Comparison of ENCODE assay signal across 27 cellular contexts in the genomic region with DNA sequence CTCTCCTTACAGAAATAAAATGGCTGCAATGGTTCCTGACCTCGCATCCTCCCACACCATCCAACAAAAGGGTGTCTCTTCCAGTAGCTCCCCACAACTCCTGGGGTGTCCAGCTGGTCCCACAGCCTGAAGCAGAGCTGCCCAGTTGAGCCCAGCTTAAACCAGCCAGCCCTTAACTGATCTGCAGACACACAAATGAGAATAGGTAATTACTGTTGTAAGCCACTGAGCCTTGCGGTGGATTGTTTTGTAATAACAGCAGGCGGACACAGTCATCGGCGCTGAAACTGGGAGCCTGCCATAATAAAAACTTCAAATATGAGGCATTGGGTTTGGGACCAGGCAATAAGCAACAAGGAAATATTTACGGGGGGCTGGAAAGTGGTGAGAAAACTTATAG. TPM values are rescaled to one million over a fixed set of nuclear protein-coding genes. Genes with fewer than 3 reads are reported as not detected.
DNase-seq lines count a peak whose midpoint lies in the region; ATAC-seq and TF ChIP-seq lines count a peak whose summit lies in the region.
"Had no signal": no experiment of that assay in that cellular context is flagged by ENCODE, and none has a peak within 500 bp of the region (broad histone marks: within the 10 kb centered on the region; RNA-seq: fewer than 3 reads in every experiment).

No MANE protein-coding gene starts in this region.

- no peak overlapping the region; a peak in 1 of 5 replicates for H3K4me3 Mint-ChIP-seq in H9
- no peak overlapping the region for H3K4me3 Mint-ChIP-seq in activated CD4-positive, alpha-beta memory T cell treated with anti-CD3 and anti-CD28 coated beads, Interleukin-2, amount 10 ng/mL, durations not matched to agents 7 days and 5 days
- H3K4me3 Mint-ChIP-seq: activated naive CD4-positive, alpha-beta T cell treated with anti-CD3 and anti-CD28 coated beads, Interleukin-2, amount 50 U/mL, for 24 hours; effector memory CD8-positive, alpha-beta T cell; mesothelial cell of epicardium; naive thymus-derived CD8-positive, alpha-beta T cell; T-cell had no signal

- H3K79me2 ChIP-seq in H9 (ENCODE audit: insufficient read depth, low read length) (no peaks in the 10 kb centered on the region), osteoblast (ENCODE audit: insufficient read depth, low read length) (no peaks in the 10 kb centered on the region)

- DNase-seq in H9: no peak
- DNase-seq in RWPE1 (ENCODE audit: low spot score): peak; percentile 55
- no peak for DNase-seq in epithelial cell of prostate (ENCODE audit: low read depth, low spot score)
- DNase-seq in osteoblast (ENCODE audit: insufficient read length, low spot score, missing footprints): no peak
- no peak for DNase-seq in activated CD4-positive, alpha-beta memory T cell treated with anti-CD3 and anti-CD28 coated beads, Interleukin-2, amount 10 ng/mL, durations not matched to agents 7 days and 5 days
- no peak for DNase-seq in aorta
- DNase-seq in dorsolateral prefrontal cortex: no peak
- DNase-seq: activated CD4-positive, alpha-beta T cell treated with anti-CD3 and anti-CD28 coated beads for 4 hours; effector memory CD8-positive, alpha-beta T cell; EL; H7; IMR-90; left colon; naive thymus-derived CD8-positive, alpha-beta T cell; NCI-H146; NCI-H524 treated with DMSO at 0.1 percent for 48 hours; pancreas; SHP77 treated with DMSO at 0.1 percent for 48 hours; stomach; T-cell; transverse colon had no signal

- H2BK12ac ChIP-seq in H9 (ENCODE audit: insufficient read length, low read depth, low read length): no peak overlapping the region

- no peaks in the 10 kb centered on the region for H3K79me1 ChIP-seq in H9 (ENCODE audit: insufficient read depth, low read depth, low read length, poor library complexity, severe bottlenecking)

- H3K4me1 ChIP-seq in H9 (ENCODE audit: insufficient read depth, low read length) (no peaks in the 10 kb centered on the region), osteoblast (ENCODE audit: insufficient read depth, low read length) (peaks cover 17% of the 10 kb centered on the region), aorta (ENCODE audit: control insufficient read depth in 1 of 2, insufficient read depth in 2 of 2, low read length in 2 of 2) (no peaks in the 10 kb centered on the region)
- H3K4me1 ChIP-seq: ascending aorta, pancreas had no signal

- no peak overlapping the region for H3T11ph ChIP-seq in H9 (ENCODE audit: low read length)

- no peaks in the 10 kb centered on the region for H3K23me2 ChIP-seq in H9 (ENCODE audit: insufficient read length, low read depth, low read length, poor library complexity, severe bottlenecking)

- H4K20me1 ChIP-seq in H9 (ENCODE audit: control insufficient read depth, insufficient read depth, insufficient read length) (no peaks in the 10 kb centered on the region), osteoblast (ENCODE audit: insufficient read depth, low read length) (no peaks in the 10 kb centered on the region)

- H3K4me1 Mint-ChIP-seq in H9: no peaks in the 10 kb centered on the region
- peaks cover 2% of the 10 kb centered on the region for H3K4me1 Mint-ChIP-seq in activated CD4-positive, alpha-beta memory T cell treated with anti-CD3 and anti-CD28 coated beads, Interleukin-2, amount 10 ng/mL, durations not matched to agents 7 days and 5 days
- H3K4me1 Mint-ChIP-seq: activated naive CD4-positive, alpha-beta T cell treated with anti-CD3 and anti-CD28 coated beads, Interleukin-2, amount 50 U/mL, for 24 hours; mesothelial cell of epicardium; naive thymus-derived CD8-positive, alpha-beta T cell; T-cell had no signal

- no peak overlapping the region for H4K5ac ChIP-seq in H9 (ENCODE audit: insufficient read length, low read depth, low read length)

- H3K27ac ChIP-seq in H9 (ENCODE audit: insufficient read length, low read depth, low read length) (no peak overlapping the region), RWPE1 (peak overlapping the region; percentile 96), epithelial cell of prostate (peak overlapping the region; percentile 86), osteoblast (ENCODE audit: low read depth, low read length) (no peak overlapping the region), aorta (ENCODE audit: low read depth in 1 of 2, low read length in 2 of 2) (no peak overlapping the region), dorsolateral prefrontal cortex (no peak overlapping the region)
- H3K27ac ChIP-seq: ascending aorta, C4-2B, heart left ventricle, pancreas, right atrium auricular region, stomach, transverse colon had no signal

- no peak for ATAC-seq in aorta (ENCODE audit: low FRiP score)
- ATAC-seq: effector memory CD8-positive, alpha-beta T cell; heart left ventricle; left colon; naive thymus-derived CD8-positive, alpha-beta T cell; pancreas; T-cell had no signal

- H3K9me3 Mint-ChIP-seq in H9: peaks cover 2 to 4% of the 10 kb centered on the region in 2 experiments; a peak in 2 of 5 replicates
- H3K9me3 Mint-ChIP-seq in activated CD4-positive, alpha-beta memory T cell treated with anti-CD3 and anti-CD28 coated beads, Interleukin-2, amount 10 ng/mL, durations not matched to agents 7 days and 5 days: no peaks in the 10 kb centered on the region
- H3K9me3 Mint-ChIP-seq: activated naive CD4-positive, alpha-beta T cell treated with anti-CD3 and anti-CD28 coated beads, Interleukin-2, amount 50 U/mL, for 24 hours; effector memory CD8-positive, alpha-beta T cell; mesothelial cell of epicardium; T-cell had no signal

- H3K4me3 ChIP-seq in osteoblast (ENCODE audit: insufficient read depth, low read length) (no peak overlapping the region), aorta (ENCODE audit: low read length in 2 of 2) (no peak overlapping the region), dorsolateral prefrontal cortex (no peak overlapping the region)
- H3K4me3 ChIP-seq: ascending aorta, heart left ventricle, pancreas, right atrium auricular region, stomach, transverse colon had no signal

- intact Hi-C loops in aorta (cut with DNase I): no loop called here
- intact Hi-C loops in dorsolateral prefrontal cortex (cut with DNase I): no loop called here

- H3K14ac ChIP-seq in H9 (ENCODE audit: insufficient read depth, low read length): no peak overlapping the region

- no peaks in the 10 kb centered on the region for H3K36me3 Mint-ChIP-seq in H9 (ENCODE audit: insufficient read depth in 1 of 3, low read depth in 3 of 3)
- no peaks in the 10 kb centered on the region for H3K36me3 Mint-ChIP-seq in activated CD4-positive, alpha-beta memory T cell treated with anti-CD3 and anti-CD28 coated beads, Interleukin-2, amount 10 ng/mL, durations not matched to agents 7 days and 5 days (ENCODE audit: low read depth)
- H3K36me3 Mint-ChIP-seq: activated naive CD4-positive, alpha-beta T cell treated with anti-CD3 and anti-CD28 coated beads, Interleukin-2, amount 50 U/mL, for 24 hours; mesothelial cell of epicardium; T-cell had no signal

- no peak overlapping the region for H2AK5ac ChIP-seq in H9 (ENCODE audit: insufficient read length, low read length)

- no CpG with 5 or more reads among the region's 6 CpGs for WGBS in H9 (ENCODE audit: extremely low coverage, insufficient read length, low lambda C conversion rate)
- WGBS in aorta, 2 donors: 79 to 82% methylated on average over 6 of the region's 6 CpGs

- no peak overlapping the region for H3K9ac ChIP-seq in H9 (ENCODE audit: extremely low read depth, insufficient read length, low read length)

- H2BK15ac ChIP-seq in H9 (ENCODE audit: low read depth, low read length): no peak overlapping the region

- H3K23ac ChIP-seq in H9 (ENCODE audit: insufficient read length, low read depth, low read length): no peak overlapping the region

- H3K36me3 ChIP-seq in osteoblast (ENCODE audit: insufficient read depth, low read length) (no peaks in the 10 kb centered on the region), aorta (ENCODE audit: control insufficient read depth in 1 of 2, insufficient read depth in 2 of 2, low read length in 1 of 2) (no peaks in the 10 kb centered on the region)
- H3K36me3 ChIP-seq: ascending aorta, heart left ventricle, pancreas, right atrium auricular region, stomach, transverse colon had no signal

- no peaks in the 10 kb centered on the region for H3K9me3 ChIP-seq in H9 (ENCODE audit: control insufficient read depth, low read depth, low read length)
- H3K9me3 ChIP-seq in osteoblast (ENCODE audit: low read depth, low read length): no peaks in the 10 kb centered on the region
- H3K9me3 ChIP-seq in aorta (ENCODE audit: control insufficient read depth, low read length): no peaks in the 10 kb centered on the region
- H3K9me3 ChIP-seq: pancreas, right atrium auricular region, transverse colon had no signal

- H3K18ac ChIP-seq in H9 (ENCODE audit: insufficient read length, low read depth, low read length): no peak overlapping the region

- H3K4me2 ChIP-seq in H9 (ENCODE audit: insufficient read depth, insufficient read length, low read length) (no peak overlapping the region), osteoblast (ENCODE audit: insufficient read depth, low read length) (no peak overlapping the region)

- no peak overlapping the region for H2BK20ac ChIP-seq in H9 (ENCODE audit: low read depth, low read length, poor library complexity, severe bottlenecking)

- no peaks in the 10 kb centered on the region for H3K27me3 ChIP-seq in H9 (ENCODE audit: insufficient read depth, low read length)
- H3K27me3 ChIP-seq in osteoblast (ENCODE audit: insufficient read depth, low read length): no peaks in the 10 kb centered on the region
- H3K27me3 ChIP-seq in aorta (ENCODE audit: control insufficient read depth in 1 of 2, insufficient read depth in 2 of 2, low read length in 1 of 2): no peaks in the 10 kb centered on the region
- peaks cover 0 to 4% (median 0%) of the 10 kb centered on the region in 45 donors for H3K27me3 ChIP-seq in dorsolateral prefrontal cortex
- H3K27me3 ChIP-seq: ascending aorta, pancreas, right atrium auricular region had no signal

- H2BK5ac ChIP-seq in H9 (ENCODE audit: insufficient read length, low read length): no peak overlapping the region

- peak overlapping the region; percentile 60 for H2AFZ ChIP-seq in H9 (ENCODE audit: low read length)
- peak overlapping the region; percentile 77 for H2AFZ ChIP-seq in osteoblast (ENCODE audit: low read length)

- H3K27me3 Mint-ChIP-seq in H9 (ENCODE audit: low read depth): peaks cover 35% of the 10 kb centered on the region
- H3K27me3 Mint-ChIP-seq in activated CD4-positive, alpha-beta memory T cell treated with anti-CD3 and anti-CD28 coated beads, Interleukin-2, amount 10 ng/mL, durations not matched to agents 7 days and 5 days: peaks cover 35% of the 10 kb centered on the region

- no peak overlapping the region for H3K27ac Mint-ChIP-seq in H9
- H3K27ac Mint-ChIP-seq in activated CD4-positive, alpha-beta memory T cell treated with anti-CD3 and anti-CD28 coated beads, Interleukin-2, amount 10 ng/mL, durations not matched to agents 7 days and 5 days: no peak overlapping the region
- H3K27ac Mint-ChIP-seq: activated naive CD4-positive, alpha-beta T cell treated with anti-CD3 and anti-CD28 coated beads, Interleukin-2, amount 50 U/mL, for 24 hours; effector memory CD8-positive, alpha-beta T cell; mesothelial cell of epicardium; naive thymus-derived CD8-positive, alpha-beta T cell; T-cell had no signal

- TF ChIP-seq CTCF in H9 (conservative IDR thresholded peaks at IDR 0.05) (no peak), RWPE1 (conservative IDR thresholded peaks at IDR 0.05; ENCODE audit: low read depth) (no peak), osteoblast (IDR thresholded peaks at IDR 0.05; ENCODE audit: extremely low read depth, low read depth, low read length) (no peak), dorsolateral prefrontal cortex (IDR thresholded peaks at IDR 0.05 in 54 of 56, conservative IDR thresholded peaks at IDR 0.05 in 2 of 56; ENCODE audit: low read depth in 1 of 56, partially characterized antibody in 56 of 56) (no peak)

- no peak overlapping the region for H3K4ac ChIP-seq in H9 (ENCODE audit: low read depth, low read length)

- CTCF ChIA-PET in RWPE1 (lab: Yijun Ruan, JAX): interaction anchor here (0.7 kb wide), 1 partner anchor 12 kb away, joined by 3 read pairs; no protein-coding TSS in a partner anchor
- CTCF ChIA-PET in activated CD4-positive, alpha-beta memory T cell treated with anti-CD3 and anti-CD28 coated beads, Interleukin-2, amount 10 ng/mL, durations not matched to agents 7 days and 5 days (lab: Charles Lee): interaction anchor here (1.0 to 3.0 kb wide), 2 partner anchors 12 to 92 kb away, joined by 3 to 14 read pairs; no protein-coding TSS in a partner anchor

- no peak overlapping the region for H3K56ac ChIP-seq in H9 (ENCODE audit: insufficient read length, low read depth, low read length)

- H4K8ac ChIP-seq in H9 (replicated peaks; ENCODE audit: insufficient read length, low read depth, low read length): no peak overlapping the region

- POLR2A ChIA-PET in RWPE1 (lab: Yijun Ruan, JAX; ENCODE audit: low non-redundant PET): interaction anchor here (2.3 kb wide), 1 partner anchor 11 kb away, joined by 8 read pairs; a partner anchor contains a TSS
- POLR2A ChIA-PET in activated CD4-positive, alpha-beta memory T cell treated with anti-CD3 and anti-CD28 coated beads, Interleukin-2, amount 10 ng/mL, durations not matched to agents 7 days and 5 days (lab: Charles Lee): no interaction called here

- H4K91ac ChIP-seq in H9 (ENCODE audit: insufficient read length, low read depth, low read length): no peak overlapping the region

- H2BK120ac ChIP-seq in H9 (ENCODE audit: low read depth, low read length, poor library complexity, severe bottlenecking): no peak overlapping the region

RNA-seq across cellular contexts. Expression of a gene that starts 10.4 kb away (rescaled TPM):
- total RNA-seq in H9 (2021) (15.7 and 21.9 TPM in 2 replicates), osteoblast (17.7 and 18.1 TPM in 2 replicates), aorta (10 to 100 TPM; 12.8 to 18.4 TPM), dorsolateral prefrontal cortex (10 to 100 TPM; 18.2 to 56.1 (median 32.5) TPM)
- 10 to 100 TPM; 40.8 to 41.0 TPM for total RNA-seq in activated CD4-positive, alpha-beta memory T cell treated with anti-CD3 and anti-CD28 coated beads, Interleukin-2, amount 10 ng/mL, durations not matched to agents 7 days and 5 days
- polyA plus RNA-seq in aorta: 1 to 10 TPM in 1 of 2 donors, under 1 TPM in 1; 0.75 to 3.7 TPM

Comparison
In these comparisons a context has a peak if more than half of its experiments do, and no peak if none do; other contexts are left out.
1. H3K27ac ChIP-seq: peak in RWPE1 (single experiment) and epithelial cell of prostate (single experiment); none in H9 (single experiment), osteoblast (single experiment), aorta (0 of 2) and dorsolateral prefrontal cortex (0 of 59).